ENCODE assay signal across 21 cellular contexts in the genomic region with DNA sequence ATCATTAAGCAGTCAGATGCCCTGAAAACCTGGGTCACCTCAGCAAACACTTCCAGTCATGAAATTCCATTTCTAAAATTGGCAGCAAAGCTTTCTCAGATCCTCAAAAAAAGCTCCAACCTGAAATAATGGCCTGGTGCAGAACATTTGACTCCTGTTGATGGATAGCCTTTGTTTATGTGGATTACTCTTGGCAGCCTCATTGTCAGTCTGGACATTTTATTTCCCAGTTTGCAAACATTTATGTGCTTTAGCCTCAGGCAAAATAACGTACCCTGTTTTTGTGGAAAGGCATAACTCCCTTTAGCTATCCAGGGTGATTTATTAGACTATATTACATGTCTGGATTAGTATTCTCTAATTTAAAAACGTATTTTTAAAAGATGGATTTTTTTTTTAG.
"Had no signal": no experiment of that assay in that cellular context is flagged by ENCODE, and none has a peak within 500 bp of the region (broad histone marks: within the 10 kb centered on the region; RNA-seq: fewer than 3 reads in every experiment).

No MANE protein-coding gene starts in this region.

- H3K4me3 Mint-ChIP-seq: activated B cell treated with CpG ODN at 0.5 μM for 24 hours; activated CD8-positive, alpha-beta T cell treated with anti-CD3 and anti-CD28 coated beads, Interleukin-2, amount 10 ng/mL, durations not matched to agents 7 days and 5 days; natural killer cell treated with Interleukin-12 subunit alpha and Interleukin-12 subunit beta and Interleukin-15 and Interleukin-18, amount 100 ng/mL, for 72 hours; stimulated activated naive B cell treated with anti-CD40 and anti-IgM and Interleukin-4, amounts not matched to agents 10 μg/mL and 1 μg/mL and 100 μg/mL, for 72 hours; T-helper 2 cell treated with Interferon-gamma antibody and Interleukin-4, amounts not matched to agents 5 μg/mL and 100 μg/mL, for 36 hours had no signal

- H3K27me3 Mint-ChIP-seq: activated B cell treated with CpG ODN at 0.5 μM for 24 hours; natural killer cell treated with Interleukin-12 subunit alpha and Interleukin-12 subunit beta and Interleukin-15 and Interleukin-18, amount 100 ng/mL, for 72 hours; stimulated activated naive B cell treated with anti-CD40 and anti-IgM and Interleukin-4, amounts not matched to agents 10 μg/mL and 1 μg/mL and 100 μg/mL, for 72 hours had no signal

- H3K27ac Mint-ChIP-seq: activated B cell treated with CpG ODN at 0.5 μM for 24 hours; activated CD8-positive, alpha-beta T cell treated with anti-CD3 and anti-CD28 coated beads, Interleukin-2, amount 10 ng/mL, durations not matched to agents 7 days and 5 days; natural killer cell treated with Interleukin-12 subunit alpha and Interleukin-12 subunit beta and Interleukin-15 and Interleukin-18, amount 100 ng/mL, for 72 hours; stimulated activated naive B cell treated with anti-CD40 and anti-IgM and Interleukin-4, amounts not matched to agents 10 μg/mL and 1 μg/mL and 100 μg/mL, for 72 hours; T-helper 2 cell treated with Interferon-gamma antibody and Interleukin-4, amounts not matched to agents 5 μg/mL and 100 μg/mL, for 36 hours had no signal

- H3K4me1 Mint-ChIP-seq: activated B cell treated with CpG ODN at 0.5 μM for 24 hours had no signal

- DNase-seq: activated B cell treated with CpG ODN at 0.5 μM for 24 hours; activated CD8-positive, alpha-beta T cell treated with anti-CD3 and anti-CD28 coated beads, Interleukin-2, amount 10 ng/mL, durations not matched to agents 7 days and 5 days; activated gamma-delta T cell; activated naive CD4-positive, alpha-beta T cell treated with anti-CD3 and anti-CD28 coated beads, Interleukin-2, amount 50 U/mL, for 16 hours; amniotic stem cell; brain microvascular endothelial cell; dorsolateral prefrontal cortex; effector memory CD4-positive, alpha-beta T cell; erythroblast; foreskin fibroblast; kidney glomerular epithelial cell; lower lobe of right lung; mesenchymal stem cell; stimulated activated CD4-positive, alpha-beta T cell treated with anti-CD3 and anti-CD28 coated beads, Interleukin-1b, Interleukin-23, amount 100 ng/mL, for 48 hours; stimulated activated CD4-positive, alpha-beta T cell treated with anti-CD3 and anti-CD28 coated beads, Interleukin-4, amount 100 ng/mL, for 4 hours; stimulated activated naive B cell treated with anti-CD40 and anti-IgM and Interleukin-4, amounts not matched to agents 10 μg/mL and 1 μg/mL and 100 μg/mL, for 72 hours; stomach; upper lobe of right lung had no signal

- ATAC-seq: activated CD8-positive, alpha-beta T cell treated with anti-CD3 and anti-CD28 coated beads, Interleukin-2, amount 10 ng/mL, durations not matched to agents 7 days and 5 days; left lobe of liver; lower lobe of right lung; natural killer cell treated with Interleukin-12 subunit alpha and Interleukin-12 subunit beta and Interleukin-15 and Interleukin-18, amount 100 ng/mL, for 72 hours; stimulated activated naive B cell treated with anti-CD40 and anti-IgM and Interleukin-4, amounts not matched to agents 10 μg/mL and 1 μg/mL and 100 μg/mL, for 72 hours; upper lobe of right lung had no signal

- H3K9me3 Mint-ChIP-seq: activated B cell treated with CpG ODN at 0.5 μM for 24 hours; natural killer cell treated with Interleukin-12 subunit alpha and Interleukin-12 subunit beta and Interleukin-15 and Interleukin-18, amount 100 ng/mL, for 72 hours; stimulated activated naive B cell treated with anti-CD40 and anti-IgM and Interleukin-4, amounts not matched to agents 10 μg/mL and 1 μg/mL and 100 μg/mL, for 72 hours; T-helper 2 cell treated with Interferon-gamma antibody and Interleukin-4, amounts not matched to agents 5 μg/mL and 100 μg/mL, for 36 hours had no signal
